Comparison of ENCODE assay signal across 9 cellular contexts in genomic region chr6:25017932-25018581, GRCh38.
A peak's percentile ranks its signal among the peaks of the same experiment; 100 is the strongest.
DNase-seq lines count a peak whose midpoint lies in the region; ATAC-seq and TF ChIP-seq lines count a peak whose summit lies in the region.
"Had no signal": no experiment of that assay in that cellular context is flagged by ENCODE, and none has a peak within 500 bp of the region (broad histone marks: within the 10 kb centered on the region; RNA-seq: fewer than 3 reads in every experiment).

No MANE protein-coding gene starts in this region.

- peak overlapping the region; percentile 71 for H3K27ac ChIP-seq in RWPE1
- H3K27ac ChIP-seq: ascending aorta had no signal

- in situ Hi-C loops in GM13976 (cut with MboI; ENCODE audit: low sequenced_read_pairs, unreplicated experiment) = no loop called here

- POLR2A ChIA-PET in RWPE1 (lab: Yijun Ruan, JAX; ENCODE audit: low non-redundant PET) = no interaction called here

- peaks cover 25% of the 10 kb centered on the region for H3K4me1 Mint-ChIP-seq in activated T-helper 17 cell treated with anti-CD3 and anti-CD28 coated beads, Interleukin-2, amount 50 U/mL, for 72 hours

- CTCF ChIA-PET in RWPE1 (lab: Yijun Ruan, JAX) = interaction anchor here (0.5 to 1.8 kb wide), 12 partner anchors 9 to 292 kb away, joined by 3 to 13 read pairs (median 4); no protein-coding TSS in a partner anchor

- no peaks in the 10 kb centered on the region for H3K27me3 Mint-ChIP-seq in activated T-helper 17 cell treated with anti-CD3 and anti-CD28 coated beads, Interleukin-2, amount 50 U/mL, for 72 hours

- peaks cover 23% of the 10 kb centered on the region for H3K36me3 Mint-ChIP-seq in activated T-helper 17 cell treated with anti-CD3 and anti-CD28 coated beads, Interleukin-2, amount 50 U/mL, for 72 hours (ENCODE audit: low read depth)

- H3K4me3 Mint-ChIP-seq in activated T-helper 17 cell treated with anti-CD3 and anti-CD28 coated beads, Interleukin-2, amount 50 U/mL, for 72 hours = peak overlapping the region; percentile 64

- no peaks in the 10 kb centered on the region for H3K9me3 Mint-ChIP-seq in activated T-helper 17 cell treated with anti-CD3 and anti-CD28 coated beads, Interleukin-2, amount 50 U/mL, for 72 hours

- peak; percentile 79 for TF ChIP-seq CTCF in GM13976 (IDR thresholded peaks at IDR 0.05; ENCODE audit: borderline replicate concordance, control extremely low read depth, extremely low read depth, insufficient read depth, missing control alignments)
- peak; percentile 55 for TF ChIP-seq CTCF in RWPE1 (conservative IDR thresholded peaks at IDR 0.05; ENCODE audit: low read depth)

- H3K27ac Mint-ChIP-seq in activated T-helper 17 cell treated with anti-CD3 and anti-CD28 coated beads, Interleukin-2, amount 50 U/mL, for 72 hours = peak overlapping the region; percentile 60

- peak; percentile 73 for ATAC-seq in HG03378 (IDR thresholded peaks at IDR 0.05; ENCODE audit: unreplicated experiment)
- ATAC-seq in activated T-helper 17 cell treated with anti-CD3 and anti-CD28 coated beads, Interleukin-2, amount 50 U/mL, for 72 hours (replicated peaks) = peak; percentile 79

- peak; percentile 69 for DNase-seq in GM13976 (ENCODE audit: low spot score)
- DNase-seq in RWPE1 (ENCODE audit: low spot score) = peak; percentile 69
- peak; percentile 51 for DNase-seq in glomerular endothelial cell (ENCODE audit: extremely low read depth, low read depth, low spot score)
- peak; percentile 67 for DNase-seq in renal cortical epithelial cell (ENCODE audit: low read depth)
- DNase-seq in T1000 (lab: John Stamatoyannopoulos, UW) = no peak
- no peak for DNase-seq in NCI-H2081 treated with DMSO at 0.1 percent for 48 hours (lab: John Stamatoyannopoulos, UW)

Comparison
In these comparisons a context has a peak if more than half of its experiments do, and no peak if none do; other contexts are left out.
1. DNase-seq: peak in GM13976 (single experiment), RWPE1 (single experiment), glomerular endothelial cell (single experiment) and renal cortical epithelial cell (single experiment); none in T1000 (single experiment) and NCI-H2081 treated with DMSO at 0.1 percent for 48 hours (single experiment).